16 cellular contexts compared by ENCODE assay signal in the genomic region with DNA sequence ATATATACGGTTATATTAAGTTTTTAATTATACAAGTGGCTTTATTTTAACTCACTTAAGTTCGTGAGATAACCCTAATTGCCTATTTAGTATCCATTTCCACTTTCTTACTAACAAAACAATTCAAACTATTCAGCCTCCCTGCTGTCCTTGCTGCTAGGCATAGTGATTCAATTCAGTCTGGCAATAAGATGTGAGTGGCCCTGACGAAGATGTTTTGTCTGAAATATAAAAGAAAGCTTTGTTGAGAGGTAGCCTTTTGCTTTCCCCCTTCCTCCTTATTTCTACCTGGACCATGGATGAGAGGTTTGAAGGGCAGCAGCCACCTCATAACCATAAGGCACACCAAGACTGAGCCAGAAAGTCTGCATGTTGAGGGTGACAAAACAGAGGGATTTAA.
"Had no signal": no experiment of that assay in that cellular context is flagged by ENCODE, and none has a peak within 500 bp of the region (broad histone marks: within the 10 kb centered on the region; RNA-seq: fewer than 3 reads in every experiment).

No MANE protein-coding gene starts in this region.

- DNase-seq: activated CD4-positive, alpha-beta memory T cell treated with anti-CD3 and anti-CD28 coated beads for 36 hours; activated gamma-delta T cell treated with Interleukin-2 at 50 U/mL for 16 hours; activated naive CD8-positive, alpha-beta T cell treated with anti-CD3 and anti-CD28 coated beads for 36 hours; activated T-cell treated with anti-CD3 and anti-CD28 coated beads, Interleukin-2, amount 50 U/mL, for 72 hours; colonic mucosa; effector CD8-positive, alpha-beta T cell; mammary epithelial cell; psoas muscle; right lobe of liver; stimulated activated CD4-positive, alpha-beta T cell treated with anti-CD3 and anti-CD28 coated beads, Interleukin-2, amount 100 ng/mL, for 24 hours; stimulated activated naive B cell treated with anti-CD40 and anti-IgM and Interleukin-4, amounts not matched to agents 10 μg/mL and 1 μg/mL and 100 μg/mL, for 72 hours had no signal

- H3K9me3 ChIP-seq: ascending aorta, colonic mucosa, gastroesophageal sphincter, psoas muscle, right lobe of liver had no signal

- H3K4me1 Mint-ChIP-seq: activated naive CD8-positive, alpha-beta T cell treated with anti-CD3 and anti-CD28 coated beads for 36 hours; stimulated activated naive B cell treated with anti-CD40 and anti-IgM and Interleukin-4, amounts not matched to agents 10 μg/mL and 1 μg/mL and 100 μg/mL, for 72 hours had no signal

- H3K4me3 ChIP-seq: ascending aorta, cardiac muscle cell, colonic mucosa, gastroesophageal sphincter, psoas muscle, right lobe of liver, tibial nerve had no signal

- H3K27me3 ChIP-seq: ascending aorta, cardiac muscle cell, colonic mucosa, gastroesophageal sphincter, right lobe of liver, tibial nerve had no signal

- H3K36me3 ChIP-seq: ascending aorta, cardiac muscle cell, colonic mucosa, gastroesophageal sphincter, right lobe of liver, tibial nerve had no signal

- H3K27ac ChIP-seq: ascending aorta, cardiac muscle cell, colonic mucosa, gastroesophageal sphincter, psoas muscle, right lobe of liver, tibial nerve had no signal

- H3K9me3 Mint-ChIP-seq: activated CD4-positive, alpha-beta memory T cell treated with anti-CD3 and anti-CD28 coated beads for 36 hours; activated naive CD8-positive, alpha-beta T cell treated with anti-CD3 and anti-CD28 coated beads for 36 hours; natural killer cell treated with Interleukin-12 subunit alpha and Interleukin-12 subunit beta and Interleukin-15 and Interleukin-18, amount 100 ng/mL, for 72 hours; stimulated activated naive B cell treated with anti-CD40 and anti-IgM and Interleukin-4, amounts not matched to agents 10 μg/mL and 1 μg/mL and 100 μg/mL, for 72 hours had no signal

- ATAC-seq: activated T-cell treated with anti-CD3 and anti-CD28 coated beads, Interleukin-2, amount 50 U/mL, for 72 hours; gastroesophageal sphincter; natural killer cell treated with Interleukin-12 subunit alpha and Interleukin-12 subunit beta and Interleukin-15 and Interleukin-18, amount 100 ng/mL, for 72 hours; psoas muscle; right lobe of liver; stimulated activated naive B cell treated with anti-CD40 and anti-IgM and Interleukin-4, amounts not matched to agents 10 μg/mL and 1 μg/mL and 100 μg/mL, for 72 hours had no signal

- H3K4me3 Mint-ChIP-seq: activated CD4-positive, alpha-beta memory T cell treated with anti-CD3 and anti-CD28 coated beads for 36 hours; activated naive CD8-positive, alpha-beta T cell treated with anti-CD3 and anti-CD28 coated beads for 36 hours; activated T-cell treated with anti-CD3 and anti-CD28 coated beads, Interleukin-2, amount 50 U/mL, for 72 hours; natural killer cell treated with Interleukin-12 subunit alpha and Interleukin-12 subunit beta and Interleukin-15 and Interleukin-18, amount 100 ng/mL, for 72 hours; stimulated activated naive B cell treated with anti-CD40 and anti-IgM and Interleukin-4, amounts not matched to agents 10 μg/mL and 1 μg/mL and 100 μg/mL, for 72 hours had no signal

- H3K36me3 Mint-ChIP-seq: activated CD4-positive, alpha-beta memory T cell treated with anti-CD3 and anti-CD28 coated beads for 36 hours; activated naive CD8-positive, alpha-beta T cell treated with anti-CD3 and anti-CD28 coated beads for 36 hours; natural killer cell treated with Interleukin-12 subunit alpha and Interleukin-12 subunit beta and Interleukin-15 and Interleukin-18, amount 100 ng/mL, for 72 hours; stimulated activated naive B cell treated with anti-CD40 and anti-IgM and Interleukin-4, amounts not matched to agents 10 μg/mL and 1 μg/mL and 100 μg/mL, for 72 hours had no signal

- H3K4me1 ChIP-seq: ascending aorta, colonic mucosa, psoas muscle, right lobe of liver had no signal

- H3K27ac Mint-ChIP-seq: activated CD4-positive, alpha-beta memory T cell treated with anti-CD3 and anti-CD28 coated beads for 36 hours; activated naive CD8-positive, alpha-beta T cell treated with anti-CD3 and anti-CD28 coated beads for 36 hours; activated T-cell treated with anti-CD3 and anti-CD28 coated beads, Interleukin-2, amount 50 U/mL, for 72 hours; natural killer cell treated with Interleukin-12 subunit alpha and Interleukin-12 subunit beta and Interleukin-15 and Interleukin-18, amount 100 ng/mL, for 72 hours; stimulated activated naive B cell treated with anti-CD40 and anti-IgM and Interleukin-4, amounts not matched to agents 10 μg/mL and 1 μg/mL and 100 μg/mL, for 72 hours had no signal
